In the genomic region with DNA sequence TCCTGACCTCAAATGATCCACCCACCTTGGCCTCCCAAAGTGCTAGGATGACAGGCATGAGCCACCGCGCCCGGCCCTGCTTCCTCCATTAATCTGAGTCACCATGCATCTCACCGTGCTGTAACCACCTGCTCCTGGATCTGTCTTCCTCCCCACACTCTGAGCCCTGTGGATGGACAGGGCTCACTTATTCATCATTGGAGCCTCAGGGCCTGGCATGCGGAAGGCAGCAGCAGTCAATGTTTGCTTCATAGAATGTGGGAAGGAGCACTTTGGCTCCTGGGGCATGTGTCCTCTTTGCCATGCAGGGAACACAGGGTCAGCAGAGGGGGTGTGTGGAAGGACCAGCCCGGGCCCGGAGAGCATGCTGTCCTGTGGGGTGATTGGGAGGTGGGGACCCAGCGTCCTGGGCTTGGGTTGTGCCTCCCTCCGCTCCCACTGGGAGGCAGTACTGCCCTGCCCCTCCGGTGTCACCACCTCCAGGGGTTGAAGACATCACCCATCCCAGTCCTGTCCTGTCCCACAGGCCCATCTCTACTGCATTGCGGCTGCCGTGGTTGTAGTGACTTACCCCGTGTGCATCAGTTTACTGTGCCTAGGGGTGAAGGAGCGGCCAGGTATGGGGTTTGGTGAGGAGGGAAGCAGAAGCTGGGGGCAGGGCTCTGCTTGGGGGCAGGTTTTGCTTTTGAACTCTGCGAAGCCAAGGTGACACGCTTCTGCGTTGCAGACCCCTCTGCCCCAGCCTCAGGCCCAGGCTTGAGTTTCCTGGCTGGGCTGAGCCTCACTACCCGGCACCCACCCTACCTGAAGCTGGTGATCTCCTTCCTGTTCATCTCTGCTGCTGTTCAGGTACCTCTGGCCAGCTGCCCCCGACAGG, we compare ENCODE assay signal across 10 cellular contexts. TPM values are rescaled to one million over a fixed set of nuclear protein-coding genes. Genes with fewer than 3 reads are reported as not detected.
DNase-seq lines count a peak whose midpoint lies in the region; ATAC-seq, FAIRE-seq and TF ChIP-seq lines count a peak whose summit lies in the region.
"Had no signal": no experiment of that assay in that cellular context is flagged by ENCODE, and none has a peak within 500 bp of the region (broad histone marks: within the 10 kb centered on the region; RNA-seq: fewer than 3 reads in every experiment).

No MANE protein-coding gene starts in this region.

- H3K27me3 ChIP-seq in endothelial cell of umbilical vein (ENCODE audit: control insufficient read depth in 2 of 2, insufficient read depth in 2 of 2, low read length in 2 of 2): no peaks in the 10 kb centered on the region
- H3K27me3 ChIP-seq: suprapubic skin had no signal

- BruUV-seq in OCI-LY7 (replicated peaks; lab: Mats Ljungman, UMichigan) (no TSS peak), endothelial cell of umbilical vein (replicated peaks; lab: Mats Ljungman, UMichigan) (no TSS peak)

- H4K20me1 ChIP-seq in OCI-LY7 (ENCODE audit: insufficient read depth, low read length) (no peaks in the 10 kb centered on the region), endothelial cell of umbilical vein (replicated peaks; ENCODE audit: control insufficient read depth, extremely low read depth, insufficient read depth, low read length) (no peaks in the 10 kb centered on the region)

- CTCF ChIA-PET in OCI-LY7 (lab: Charles Lee; ENCODE audit: unreplicated experiment) (no interaction called here), endothelial cell of umbilical vein (lab: Charles Lee) (interaction anchor here (0.8 to 2.6 kb wide), 3 partner anchors 40 to 197 kb away, joined by 3 to 13 read pairs (median 3); a partner anchor contains a TSS)

- no peak overlapping the region for H2AFZ ChIP-seq in OCI-LY7 (ENCODE audit: low read length)
- no peak overlapping the region for H2AFZ ChIP-seq in endothelial cell of umbilical vein (ENCODE audit: low read depth, low read length)

- H3K4me3 ChIP-seq in OCI-LY7 (ENCODE audit: low read depth, low read length, poor library complexity, severe bottlenecking) (no peak overlapping the region), endothelial cell of umbilical vein (replicated peaks in 1 of 3; ENCODE audit: insufficient read depth in 1 of 3, low read depth in 1 of 3, low read length in 3 of 3) (no peak overlapping the region)
- H3K4me3 ChIP-seq: suprapubic skin had no signal

- no peaks in the 10 kb centered on the region for H3K9me1 ChIP-seq in endothelial cell of umbilical vein (replicated peaks; ENCODE audit: control insufficient read depth, extremely low read depth, insufficient read depth, low read length)

- intact Hi-C loops in OCI-LY7 (cut with micrococcal nuclease; ENCODE audit: unreplicated experiment) (loop anchor here (1.0 kb wide), 1 partner anchor 143 kb away; no protein-coding TSS in a partner anchor), endothelial cell of umbilical vein (cut with micrococcal nuclease) (loop anchor here (1.0 kb wide), 1 partner anchor 40 kb away; no protein-coding TSS in a partner anchor)

- dilution Hi-C loops in endothelial cell of umbilical vein (cut with MboI; ENCODE audit: extremely low pct_ligation_motif_present, low sequenced_read_pairs): no loop called here

- H3K4me2 ChIP-seq in OCI-LY7 (ENCODE audit: low read length): no peak overlapping the region
- no peak overlapping the region for H3K4me2 ChIP-seq in endothelial cell of umbilical vein (ENCODE audit: insufficient read depth, low read length)

- H3K79me2 ChIP-seq in OCI-LY7 (ENCODE audit: insufficient read depth, low read depth, low read length) (no peaks in the 10 kb centered on the region), endothelial cell of umbilical vein (ENCODE audit: control insufficient read depth, insufficient read depth, low read length) (no peaks in the 10 kb centered on the region)

- ATAC-seq in GM21825 (IDR thresholded peaks at IDR 0.05; ENCODE audit: unreplicated experiment) (no peak), GM21367 (IDR thresholded peaks at IDR 0.05; ENCODE audit: unreplicated experiment) (no peak)

- no peak overlapping the region for H3K27ac ChIP-seq in OCI-LY7 (ENCODE audit: low read depth, low read length, poor library complexity, severe bottlenecking)
- no peak overlapping the region for H3K27ac ChIP-seq in endothelial cell of umbilical vein (ENCODE audit: insufficient read depth, low read depth, low read length)
- H3K27ac ChIP-seq: suprapubic skin had no signal

- no peaks in the 10 kb centered on the region for H3K4me1 ChIP-seq in OCI-LY7 (ENCODE audit: insufficient read depth, low read length, poor library complexity, severe bottlenecking)
- peaks cover 4% of the 10 kb centered on the region for H3K4me1 ChIP-seq in endothelial cell of umbilical vein (ENCODE audit: control insufficient read depth, extremely low read depth, insufficient read depth, low read length)
- H3K4me1 ChIP-seq: suprapubic skin had no signal

- H3K36me3 ChIP-seq in OCI-LY7 (ENCODE audit: insufficient read depth, low read length) (no peaks in the 10 kb centered on the region), endothelial cell of umbilical vein (ENCODE audit: control insufficient read depth in 2 of 2, extremely low read depth in 1 of 2, insufficient read depth in 2 of 2, low read length in 2 of 2) (peaks cover 0 to 2% of the 10 kb centered on the region in 2 experiments)

- no peak overlapping the region for H3K9ac ChIP-seq in endothelial cell of umbilical vein (replicated peaks; ENCODE audit: extremely low read depth, insufficient read depth, low read length)

- H3K9me3 ChIP-seq in OCI-LY7 (ENCODE audit: low read length) (no peaks in the 10 kb centered on the region), endothelial cell of umbilical vein (replicated peaks; ENCODE audit: control insufficient read depth, insufficient read depth, low read length) (no peaks in the 10 kb centered on the region)
- H3K9me3 ChIP-seq: suprapubic skin had no signal

- no peaks in the 10 kb centered on the region for H3K9me2 ChIP-seq in OCI-LY7 (ENCODE audit: insufficient read depth, low read length)

- TF ChIP-seq CTCF in OCI-LY7 (conservative IDR thresholded peaks at IDR 0.05; ENCODE audit: low read length) (peak; percentile 68), endothelial cell of umbilical vein (IDR thresholded peaks at IDR 0.05; ENCODE audit: extremely low read depth in 1 of 2, insufficient read depth in 1 of 2, low read depth in 1 of 2, low read length in 2 of 2) (peak; percentile 13 to 35)

- TF ChIP-seq POLR2A in endothelial cell of umbilical vein (IDR thresholded peaks at IDR 0.05; ENCODE audit: low read depth, low read length): no peak

- no peak for FAIRE-seq in endothelial cell of umbilical vein (lab: Jason Lieb, UNC)

- peak; percentile 44 for DNase-seq in activated CD4-positive, alpha-beta T cell treated with anti-CD3 and anti-CD28 coated beads for 48 hours
- no peak for DNase-seq in activated CD4-positive, alpha-beta T cell treated with anti-CD3 and anti-CD28 coated beads, Interleukin-2, amount 50 U/mL, for 4 hours
- DNase-seq in OCI-LY7 (ENCODE audit: low spot score) (peak; percentile 44), endothelial cell of umbilical vein (ENCODE audit: low read depth, low spot score) (no peak), SIG-M5 treated with dmso at 0.1 percent for 504 hours (lab: John Stamatoyannopoulos, UW; ENCODE audit: unreplicated experiment) (no peak)
- DNase-seq in stimulated activated CD4-positive, alpha-beta T cell treated with anti-CD3 and anti-CD28 coated beads, Interleukin-4, amount 100 ng/mL, for 1 hour: peak; percentile 14

- POLR2A ChIA-PET in OCI-LY7 (lab: Charles Lee) (no interaction called here), endothelial cell of umbilical vein (lab: Charles Lee) (no interaction called here)

RNA-seq across cellular contexts. Expression of a gene that starts 11.5 kb away (rescaled TPM):
- 0.09 TPM in 1 of 2 replicates, not detected in the other for total RNA-seq in OCI-LY7 (2014; rRNA removed; shearing (Covaris generic))
- total RNA-seq in OCI-LY7 (2022) (0.39 and 1.0 TPM in 2 replicates), endothelial cell of umbilical vein (0.28 and 0.82 TPM in 2 replicates)
- 0.18 and 0.29 TPM in 2 replicates for polyA plus RNA-seq in endothelial cell of umbilical vein
- 0.21 and 0.35 TPM in 2 replicates for polyA plus RNA-seq in endothelial cell of umbilical vein (2011; cell fraction: cytosol; rRNA removed)
- polyA plus RNA-seq in endothelial cell of umbilical vein (2011; cell fraction: nucleus; rRNA removed): 0.41 and 0.57 TPM in 2 replicates
- polyA plus RNA-seq in endothelial cell of umbilical vein (2012): 0.55 and 0.65 TPM in 2 replicates
- 0.46 and 0.64 TPM in 2 replicates for polyA minus RNA-seq in endothelial cell of umbilical vein
- polyA minus RNA-seq in endothelial cell of umbilical vein (2011; cell fraction: cytosol; rRNA and poly(A)+ RNA removed): not detected
- polyA minus RNA-seq in endothelial cell of umbilical vein (2011; cell fraction: nucleus; rRNA and poly(A)+ RNA removed): 0.29 TPM in 1 of 2 replicates, not detected in the other
- total RNA-seq: CD4-positive, alpha-beta memory T cell had no signal
- polyA plus RNA-seq: CD4-positive, alpha-beta memory T cell had no signal

RNA-seq across cellular contexts. Expression of a gene that starts 25.8 kb away (rescaled TPM):
- 10.9 and 13.9 TPM in 2 replicates for total RNA-seq in OCI-LY7 (2014; rRNA removed; shearing (Covaris generic))
- 21.0 and 22.8 TPM in 2 replicates for total RNA-seq in OCI-LY7 (2022)
- total RNA-seq in endothelial cell of umbilical vein: 15.4 and 15.9 TPM in 2 replicates
- polyA plus RNA-seq in endothelial cell of umbilical vein: 7.9 and 9.6 TPM in 2 replicates
- 7.6 TPM in 2 replicates for polyA plus RNA-seq in endothelial cell of umbilical vein (2011; cell fraction: cytosol; rRNA removed)
- polyA plus RNA-seq in endothelial cell of umbilical vein (2011; cell fraction: nucleus; rRNA removed): 7.5 and 9.5 TPM in 2 replicates
- polyA plus RNA-seq in endothelial cell of umbilical vein (2012): 8.6 and 16.2 TPM in 2 replicates
- 46.3 and 56.8 TPM in 2 replicates for polyA minus RNA-seq in endothelial cell of umbilical vein
- 6.3 TPM for polyA minus RNA-seq in endothelial cell of umbilical vein (2011; cell fraction: cytosol; rRNA and poly(A)+ RNA removed)
- 4.6 and 11.2 TPM in 2 replicates for polyA minus RNA-seq in endothelial cell of umbilical vein (2011; cell fraction: nucleus; rRNA and poly(A)+ RNA removed)

RNA-seq across cellular contexts. Expression of a gene that starts 28.2 kb away (rescaled TPM):
- 1.5 and 3.2 TPM in 2 replicates for total RNA-seq in OCI-LY7 (2014; rRNA removed; shearing (Covaris generic))
- total RNA-seq in OCI-LY7 (2022) (1.5 and 1.6 TPM in 2 replicates), endothelial cell of umbilical vein (12.9 and 16.8 TPM in 2 replicates)
- 40.2 and 44.6 TPM in 2 replicates for polyA plus RNA-seq in endothelial cell of umbilical vein
- 38.4 and 41.1 TPM in 2 replicates for polyA plus RNA-seq in endothelial cell of umbilical vein (2011; cell fraction: cytosol; rRNA removed)
- 14.2 and 16.8 TPM in 2 replicates for polyA plus RNA-seq in endothelial cell of umbilical vein (2011; cell fraction: nucleus; rRNA removed)
- 27.3 and 30.8 TPM in 2 replicates for polyA plus RNA-seq in endothelial cell of umbilical vein (2012)
- 15.1 and 16.2 TPM in 2 replicates for polyA minus RNA-seq in endothelial cell of umbilical vein
- polyA minus RNA-seq in endothelial cell of umbilical vein (2011; cell fraction: cytosol; rRNA and poly(A)+ RNA removed): not detected
- polyA minus RNA-seq in endothelial cell of umbilical vein (2011; cell fraction: nucleus; rRNA and poly(A)+ RNA removed): 2.7 and 3.2 TPM in 2 replicates

RNA-seq across cellular contexts. Expression of a gene that starts 54.8 kb away (rescaled TPM):
- 136 and 143 TPM in 2 replicates for total RNA-seq in OCI-LY7 (2014; rRNA removed; shearing (Covaris generic))
- total RNA-seq in OCI-LY7 (2022) (108 and 112 TPM in 2 replicates), endothelial cell of umbilical vein (105 and 108 TPM in 2 replicates)
- polyA plus RNA-seq in endothelial cell of umbilical vein: 91.9 and 150 TPM in 2 replicates
- 163 and 172 TPM in 2 replicates for polyA plus RNA-seq in endothelial cell of umbilical vein (2011; cell fraction: cytosol; rRNA removed)
- 64.2 and 89.0 TPM in 2 replicates for polyA plus RNA-seq in endothelial cell of umbilical vein (2011; cell fraction: nucleus; rRNA removed)
- 175 and 221 TPM in 2 replicates for polyA plus RNA-seq in endothelial cell of umbilical vein (2012)
- polyA minus RNA-seq in endothelial cell of umbilical vein: 33.3 and 41.4 TPM in 2 replicates
- 38.9 TPM for polyA minus RNA-seq in endothelial cell of umbilical vein (2011; cell fraction: cytosol; rRNA and poly(A)+ RNA removed)
- polyA minus RNA-seq in endothelial cell of umbilical vein (2011; cell fraction: nucleus; rRNA and poly(A)+ RNA removed): 13.7 and 13.8 TPM in 2 replicates

Comparison
In these comparisons a context has a peak if more than half of its experiments do, and no peak if none do; other contexts are left out.
1. DNase-seq: peak in activated CD4-positive, alpha-beta T cell treated with anti-CD3 and anti-CD28 coated beads for 48 hours (single experiment), OCI-LY7 (single experiment) and stimulated activated CD4-positive, alpha-beta T cell treated with anti-CD3 and anti-CD28 coated beads, Interleukin-4, amount 100 ng/mL, for 1 hour (single experiment); none in activated CD4-positive, alpha-beta T cell treated with anti-CD3 and anti-CD28 coated beads, Interleukin-2, amount 50 U/mL, for 4 hours (0 of 2), endothelial cell of umbilical vein (single experiment) and SIG-M5 treated with dmso at 0.1 percent for 504 hours (single experiment).